In genomic region chr11:19792510-19792909, GRCh38 we compare ENCODE assay signal across 21 cellular contexts.
DNase-seq lines count a peak whose midpoint lies in the region; TF ChIP-seq lines count a peak whose summit lies in the region.
"Had no signal": no experiment of that assay in that cellular context is flagged by ENCODE, and none has a peak within 500 bp of the region (broad histone marks: within the 10 kb centered on the region; RNA-seq: fewer than 3 reads in every experiment).

No MANE protein-coding gene starts in this region.

- no peak overlapping the region for H3K4me2 ChIP-seq in neural progenitor cell

- CTCF ChIA-PET in CD8-positive, alpha-beta memory T cell (lab: Charles Lee) = no interaction called here
- CTCF ChIA-PET in activated CD4-positive, alpha-beta T cell treated with anti-CD3 and anti-CD28 coated beads, Interleukin-2, amount 10 ng/mL, durations not matched to agents 7 days and 5 days (lab: Charles Lee) = no interaction called here

- no peaks in the 10 kb centered on the region for H3K36me3 Mint-ChIP-seq in neural progenitor cell
- no peaks in the 10 kb centered on the region for H3K36me3 Mint-ChIP-seq in CD8-positive, alpha-beta memory T cell
- H3K36me3 Mint-ChIP-seq in activated CD4-positive, alpha-beta T cell treated with anti-CD3 and anti-CD28 coated beads, Interleukin-2, amount 10 ng/mL, durations not matched to agents 7 days and 5 days (ENCODE audit: low read depth) = no peaks in the 10 kb centered on the region
- H3K36me3 Mint-ChIP-seq: activated naive CD4-positive, alpha-beta T cell treated with anti-CD3 and anti-CD28 coated beads, Interleukin-2, amount 50 U/mL, for 24 hours had no signal

- H3K4me1 Mint-ChIP-seq in neural progenitor cell = peaks cover 24% of the 10 kb centered on the region
- H3K4me1 Mint-ChIP-seq in CD8-positive, alpha-beta memory T cell = no peaks in the 10 kb centered on the region
- H3K4me1 Mint-ChIP-seq in activated CD4-positive, alpha-beta T cell treated with anti-CD3 and anti-CD28 coated beads, Interleukin-2, amount 10 ng/mL, durations not matched to agents 7 days and 5 days = no peaks in the 10 kb centered on the region
- H3K4me1 Mint-ChIP-seq: activated naive CD4-positive, alpha-beta T cell treated with anti-CD3 and anti-CD28 coated beads, Interleukin-2, amount 50 U/mL, for 24 hours; stimulated activated naive CD8-positive, alpha-beta T cell treated with anti-CD3 and anti-CD28 coated beads, Interleukin-15, amount 100 ng/mL, for 72 hours had no signal

- TF ChIP-seq CTCF in left ventricle myocardium inferior (IDR thresholded peaks at IDR 0.05; ENCODE audit: borderline replicate concordance) = no peak
- no peak for TF ChIP-seq CTCF in neural progenitor cell (IDR thresholded peaks at IDR 0.05)

- H3F3A ChIP-seq in neural progenitor cell (ENCODE audit: low read depth) = peaks cover 11% of the 10 kb centered on the region

- H3K9me3 Mint-ChIP-seq in neural progenitor cell = no peaks in the 10 kb centered on the region
- no peaks in the 10 kb centered on the region for H3K9me3 Mint-ChIP-seq in CD8-positive, alpha-beta memory T cell
- H3K9me3 Mint-ChIP-seq in activated CD4-positive, alpha-beta T cell treated with anti-CD3 and anti-CD28 coated beads, Interleukin-2, amount 10 ng/mL, durations not matched to agents 7 days and 5 days = no peaks in the 10 kb centered on the region
- H3K9me3 Mint-ChIP-seq: activated naive CD4-positive, alpha-beta T cell treated with anti-CD3 and anti-CD28 coated beads, Interleukin-2, amount 50 U/mL, for 24 hours; activated T-helper 1 cell treated with anti-CD3 and anti-CD28 coated beads, Interleukin-12 subunit alpha, Interleukin-12 subunit beta, Interleukin-2, Interleukin-4 antibody, amounts not matched to agents 30 ng/mL and 10 ng/mL and 1 ng/mL, durations not matched to agents 14 hours and 24 hours and 36 hours; nephron; stimulated activated naive CD8-positive, alpha-beta T cell treated with anti-CD3 and anti-CD28 coated beads, Interleukin-15, amount 100 ng/mL, for 72 hours; T-helper 2 cell treated with Interferon-gamma antibody and Interleukin-4, amounts not matched to agents 5 μg/mL and 100 μg/mL, for 36 hours had no signal

- DNase-seq in DMS79 (lab: John Stamatoyannopoulos, UW) = peak; percentile 68
- peak; percentile 71 for DNase-seq in SK-N-DZ (ENCODE audit: low spot score)
- DNase-seq in left ventricle myocardium inferior = no peak
- DNase-seq in neural progenitor cell (ENCODE audit: low spot score) = no peak
- no peak for DNase-seq in substantia nigra (lab: John Stamatoyannopoulos, UW)
- DNase-seq in CD8-positive, alpha-beta memory T cell = no peak
- DNase-seq in activated CD4-positive, alpha-beta T cell treated with anti-CD3 and anti-CD28 coated beads, Interleukin-2, amount 10 ng/mL, durations not matched to agents 7 days and 5 days = no peak
- DNase-seq: EL; Kasumi-1; mucosa of descending colon; NCI-H1694; NCI-H226; stimulated activated naive CD8-positive, alpha-beta T cell treated with anti-CD3 and anti-CD28 coated beads, Interleukin-15, amount 100 ng/mL, for 72 hours; tibial artery had no signal

- H3K4me3 ChIP-seq in left ventricle myocardium inferior (no peak overlapping the region), neural progenitor cell (no peak overlapping the region)
- H3K4me3 ChIP-seq in CD8-positive, alpha-beta memory T cell (ENCODE audit: low read length) = no peak overlapping the region
- H3K4me3 ChIP-seq: ascending aorta, mucosa of descending colon, prostate gland, tibial artery had no signal

- no peak overlapping the region for H3K9ac ChIP-seq in neural progenitor cell

- H3K36me3 ChIP-seq in left ventricle myocardium inferior (no peaks in the 10 kb centered on the region), neural progenitor cell (no peaks in the 10 kb centered on the region)
- no peaks in the 10 kb centered on the region for H3K36me3 ChIP-seq in CD8-positive, alpha-beta memory T cell (ENCODE audit: insufficient read depth, low read length)
- H3K36me3 ChIP-seq: prostate gland had no signal

- peaks cover 12% of the 10 kb centered on the region for H4K20me1 ChIP-seq in neural progenitor cell (ENCODE audit: low read depth)

- H3K27ac Mint-ChIP-seq in neural progenitor cell = peak overlapping the region; percentile 52
- H3K27ac Mint-ChIP-seq in CD8-positive, alpha-beta memory T cell = no peak overlapping the region
- H3K27ac Mint-ChIP-seq in activated CD4-positive, alpha-beta T cell treated with anti-CD3 and anti-CD28 coated beads, Interleukin-2, amount 10 ng/mL, durations not matched to agents 7 days and 5 days = no peak overlapping the region
- H3K27ac Mint-ChIP-seq: activated naive CD4-positive, alpha-beta T cell treated with anti-CD3 and anti-CD28 coated beads, Interleukin-2, amount 50 U/mL, for 24 hours; activated T-helper 1 cell treated with anti-CD3 and anti-CD28 coated beads, Interleukin-12 subunit alpha, Interleukin-12 subunit beta, Interleukin-2, Interleukin-4 antibody, amounts not matched to agents 30 ng/mL and 10 ng/mL and 1 ng/mL, durations not matched to agents 14 hours and 24 hours and 36 hours; nephron; stimulated activated naive CD8-positive, alpha-beta T cell treated with anti-CD3 and anti-CD28 coated beads, Interleukin-15, amount 100 ng/mL, for 72 hours; T-helper 2 cell treated with Interferon-gamma antibody and Interleukin-4, amounts not matched to agents 5 μg/mL and 100 μg/mL, for 36 hours had no signal

- no peaks in the 10 kb centered on the region for H3K27me3 Mint-ChIP-seq in neural progenitor cell (ENCODE audit: insufficient read depth, low read depth)
- H3K27me3 Mint-ChIP-seq in CD8-positive, alpha-beta memory T cell = peaks cover 1 to 8% of the 10 kb centered on the region in 2 donors
- H3K27me3 Mint-ChIP-seq in activated CD4-positive, alpha-beta T cell treated with anti-CD3 and anti-CD28 coated beads, Interleukin-2, amount 10 ng/mL, durations not matched to agents 7 days and 5 days = peaks cover 15% of the 10 kb centered on the region

- H3K9me3 ChIP-seq in left ventricle myocardium inferior (replicated peaks) (no peaks in the 10 kb centered on the region), neural progenitor cell (ENCODE audit: low read depth) (no peaks in the 10 kb centered on the region)
- no peaks in the 10 kb centered on the region for H3K9me3 ChIP-seq in CD8-positive, alpha-beta memory T cell (ENCODE audit: low read length)
- H3K9me3 ChIP-seq: ascending aorta, mucosa of descending colon, prostate gland, tibial artery had no signal

- H3K27me3 ChIP-seq in left ventricle myocardium inferior (ENCODE audit: low read depth) (no peaks in the 10 kb centered on the region), neural progenitor cell (no peaks in the 10 kb centered on the region)
- no peaks in the 10 kb centered on the region for H3K27me3 ChIP-seq in CD8-positive, alpha-beta memory T cell (ENCODE audit: insufficient read depth, low read length, poor library complexity, severe bottlenecking)
- H3K27me3 ChIP-seq: ascending aorta, tibial artery had no signal

- POLR2A ChIA-PET in CD8-positive, alpha-beta memory T cell (lab: Charles Lee) = no interaction called here
- POLR2A ChIA-PET in activated CD4-positive, alpha-beta T cell treated with anti-CD3 and anti-CD28 coated beads, Interleukin-2, amount 10 ng/mL, durations not matched to agents 7 days and 5 days (lab: Charles Lee) = no interaction called here

- intact Hi-C loops in left ventricle myocardium inferior (cut with micrococcal nuclease) = no loop called here

- H3K4me1 ChIP-seq in left ventricle myocardium inferior (peaks cover 50% of the 10 kb centered on the region), neural progenitor cell (peaks cover 11% of the 10 kb centered on the region)
- H3K4me1 ChIP-seq in CD8-positive, alpha-beta memory T cell (ENCODE audit: insufficient read depth, low read length) = no peaks in the 10 kb centered on the region
- H3K4me1 ChIP-seq: prostate gland had no signal

- peaks cover 36% of the 10 kb centered on the region for H3K79me2 ChIP-seq in neural progenitor cell (ENCODE audit: low read depth)

- H2AFZ ChIP-seq in neural progenitor cell (replicated peaks) = no peak overlapping the region

- H3K27ac ChIP-seq in left ventricle myocardium inferior (replicated peaks) = peak overlapping the region; percentile 54
- no peak overlapping the region for H3K27ac ChIP-seq in neural progenitor cell
- H3K27ac ChIP-seq in substantia nigra (ENCODE audit: low read depth, low read length, poor library complexity, severe bottlenecking) = no peak overlapping the region
- no peak overlapping the region for H3K27ac ChIP-seq in CD8-positive, alpha-beta memory T cell (ENCODE audit: low read depth, low read length)
- H3K27ac ChIP-seq: ascending aorta, prostate gland, RWPE1, tibial artery had no signal

- H3K4me3 Mint-ChIP-seq in neural progenitor cell = no peak overlapping the region
- H3K4me3 Mint-ChIP-seq in CD8-positive, alpha-beta memory T cell = no peak overlapping the region
- no peak overlapping the region for H3K4me3 Mint-ChIP-seq in activated CD4-positive, alpha-beta T cell treated with anti-CD3 and anti-CD28 coated beads, Interleukin-2, amount 10 ng/mL, durations not matched to agents 7 days and 5 days
- H3K4me3 Mint-ChIP-seq: activated naive CD4-positive, alpha-beta T cell treated with anti-CD3 and anti-CD28 coated beads, Interleukin-2, amount 50 U/mL, for 24 hours; activated T-helper 1 cell treated with anti-CD3 and anti-CD28 coated beads, Interleukin-12 subunit alpha, Interleukin-12 subunit beta, Interleukin-2, Interleukin-4 antibody, amounts not matched to agents 30 ng/mL and 10 ng/mL and 1 ng/mL, durations not matched to agents 14 hours and 24 hours and 36 hours; nephron; stimulated activated naive CD8-positive, alpha-beta T cell treated with anti-CD3 and anti-CD28 coated beads, Interleukin-15, amount 100 ng/mL, for 72 hours; T-helper 2 cell treated with Interferon-gamma antibody and Interleukin-4, amounts not matched to agents 5 μg/mL and 100 μg/mL, for 36 hours had no signal

Comparison
In these comparisons a context has a peak if more than half of its experiments do, and no peak if none do; other contexts are left out.
1. DNase-seq: peak in DMS79 (single experiment) and SK-N-DZ (single experiment); none in left ventricle myocardium inferior (single experiment), neural progenitor cell (single experiment), substantia nigra (0 of 49), CD8-positive, alpha-beta memory T cell (0 of 5) and activated CD4-positive, alpha-beta T cell treated with anti-CD3 and anti-CD28 coated beads, Interleukin-2, amount 10 ng/mL, durations not matched to agents 7 days and 5 days (single experiment).